Comparison of ENCODE assay signal across 8 cellular contexts in genomic region chr12:118055144-118055557, GRCh38. TPM values are rescaled to one million over a fixed set of nuclear protein-coding genes. Genes with fewer than 3 reads are reported as not detected.
DNase-seq lines count a peak whose midpoint lies in the region; ATAC-seq and TF ChIP-seq lines count a peak whose summit lies in the region.

No MANE protein-coding gene starts in this region.

- H3K36me3 ChIP-seq in BJ (ENCODE audit: control insufficient read depth, insufficient read depth, low read length), result no peaks in the 10 kb centered on the region; the same call in 1 of the 2 replicates
- H3K36me3 ChIP-seq in kidney epithelial cell (ENCODE audit: control insufficient read depth, insufficient read depth, low read length), result no peaks in the 10 kb centered on the region

- CTCF ChIA-PET in BJ (lab: Yijun Ruan, JAX), result interaction anchor here (0.7 to 1.7 kb wide), 4 partner anchors 11 to 180 kb away, joined by 3 read pairs; no protein-coding TSS in a partner anchor

- DNase-seq in BJ (ENCODE audit: low read depth) (no peak), HUDEP-2 (lab: John Stamatoyannopoulos, UW; ENCODE audit: unreplicated experiment in 76 of 76) (peak in 67 of 76 experiments; percentile 2 to 78 (median 49)), T follicular helper cell (ENCODE audit: low read depth) (peak; percentile 54), kidney epithelial cell (ENCODE audit: low read depth) (no peak)
- peak; percentile 76 for DNase-seq in activated naive CD8-positive, alpha-beta T cell treated with anti-CD3 and anti-CD28 coated beads for 36 hours
- DNase-seq in stimulated activated CD8-positive, alpha-beta memory T cell treated with anti-CD3 and anti-CD28 coated beads, Interleukin-2, amount 100 ng/mL, for 1 hour (ENCODE audit: low read depth in 2 of 2), result peak; percentile 35 to 39

- H3K27me3 ChIP-seq in BJ (ENCODE audit: control insufficient read depth, insufficient read depth, low read length) (no peaks in the 10 kb centered on the region), kidney epithelial cell (ENCODE audit: control insufficient read depth, insufficient read depth, low read length) (no peaks in the 10 kb centered on the region)

- peak; percentile 63 for ATAC-seq in GM18909 (IDR thresholded peaks at IDR 0.05; ENCODE audit: poor library complexity, unreplicated experiment)
- ATAC-seq in HG02610 (IDR thresholded peaks at IDR 0.05; ENCODE audit: unreplicated experiment), result no peak

- no peaks in the 10 kb centered on the region for H3K9me3 Mint-ChIP-seq in activated naive CD8-positive, alpha-beta T cell treated with anti-CD3 and anti-CD28 coated beads for 36 hours

- TF ChIP-seq CTCF in BJ (IDR thresholded peaks at IDR 0.05; ENCODE audit: insufficient read depth, low read depth, low read length) (peak; percentile 54), kidney epithelial cell (IDR thresholded peaks at IDR 0.05; ENCODE audit: insufficient read depth, low read length, poor library complexity, severe bottlenecking) (peak; percentile 68)

- H3K36me3 Mint-ChIP-seq in activated naive CD8-positive, alpha-beta T cell treated with anti-CD3 and anti-CD28 coated beads for 36 hours, result peaks cover 24% of the 10 kb centered on the region

- no peak overlapping the region for H3K4me3 Mint-ChIP-seq in activated naive CD8-positive, alpha-beta T cell treated with anti-CD3 and anti-CD28 coated beads for 36 hours

- POLR2A ChIA-PET in BJ (lab: Charles Lee), result no interaction called here

- no peaks in the 10 kb centered on the region for H3K27me3 Mint-ChIP-seq in activated naive CD8-positive, alpha-beta T cell treated with anti-CD3 and anti-CD28 coated beads for 36 hours

- H3K4me3 ChIP-seq in BJ (ENCODE audit: low read depth, low read length) (no peak overlapping the region), kidney epithelial cell (ENCODE audit: low read depth, low read length) (no peak overlapping the region)

- peaks cover 48% of the 10 kb centered on the region for H3K4me1 Mint-ChIP-seq in activated naive CD8-positive, alpha-beta T cell treated with anti-CD3 and anti-CD28 coated beads for 36 hours

- H3K27ac Mint-ChIP-seq in activated naive CD8-positive, alpha-beta T cell treated with anti-CD3 and anti-CD28 coated beads for 36 hours, result no peak overlapping the region

RNA-seq across cellular contexts. Expression of gene WSB2, which starts 5.8 kb away (rescaled TPM):
- 156 and 234 TPM in 2 replicates for polyA plus RNA-seq in BJ (2011; rRNA removed)
- polyA minus RNA-seq in BJ (2011; rRNA and poly(A)+ RNA removed), result 238 and 393 TPM in 2 replicates
- total RNA-seq in activated naive CD8-positive, alpha-beta T cell treated with anti-CD3 and anti-CD28 coated beads for 36 hours, result 10 to 100 TPM; 37.7 to 41.6 TPM
- 81.1 and 92.6 TPM in 2 replicates for total RNA-seq in kidney epithelial cell

RNA-seq across cellular contexts. Expression of gene RFC5, which starts 38.6 kb away (rescaled TPM):
- polyA plus RNA-seq in BJ (2011; rRNA removed), result 11.5 and 13.3 TPM in 2 replicates
- polyA minus RNA-seq in BJ (2011; rRNA and poly(A)+ RNA removed), result 6.8 and 7.8 TPM in 2 replicates
- 10 to 100 TPM; 71.7 to 72.5 TPM for total RNA-seq in activated naive CD8-positive, alpha-beta T cell treated with anti-CD3 and anti-CD28 coated beads for 36 hours
- total RNA-seq in kidney epithelial cell, result 10.1 and 13.7 TPM in 2 replicates

RNA-seq across cellular contexts. Expression of gene VSIG10, which starts 48.7 kb away (rescaled TPM):
- 9.3 and 11.3 TPM in 2 replicates for polyA plus RNA-seq in BJ (2011; rRNA removed)
- 14.4 and 22.8 TPM in 2 replicates for polyA minus RNA-seq in BJ (2011; rRNA and poly(A)+ RNA removed)
- total RNA-seq in activated naive CD8-positive, alpha-beta T cell treated with anti-CD3 and anti-CD28 coated beads for 36 hours, result 1 to 10 TPM; 5.9 TPM
- 14.4 and 22.0 TPM in 2 replicates for total RNA-seq in kidney epithelial cell

Comparison
In these comparisons a context has a peak if more than half of its experiments do, and no peak if none do; other contexts are left out.
1. DNase-seq: peak in HUDEP-2 (67 of 76), T follicular helper cell (single experiment), activated naive CD8-positive, alpha-beta T cell treated with anti-CD3 and anti-CD28 coated beads for 36 hours (single experiment) and stimulated activated CD8-positive, alpha-beta memory T cell treated with anti-CD3 and anti-CD28 coated beads, Interleukin-2, amount 100 ng/mL, for 1 hour (2 of 2); none in BJ (single experiment) and kidney epithelial cell (single experiment).